In the genomic region with DNA sequence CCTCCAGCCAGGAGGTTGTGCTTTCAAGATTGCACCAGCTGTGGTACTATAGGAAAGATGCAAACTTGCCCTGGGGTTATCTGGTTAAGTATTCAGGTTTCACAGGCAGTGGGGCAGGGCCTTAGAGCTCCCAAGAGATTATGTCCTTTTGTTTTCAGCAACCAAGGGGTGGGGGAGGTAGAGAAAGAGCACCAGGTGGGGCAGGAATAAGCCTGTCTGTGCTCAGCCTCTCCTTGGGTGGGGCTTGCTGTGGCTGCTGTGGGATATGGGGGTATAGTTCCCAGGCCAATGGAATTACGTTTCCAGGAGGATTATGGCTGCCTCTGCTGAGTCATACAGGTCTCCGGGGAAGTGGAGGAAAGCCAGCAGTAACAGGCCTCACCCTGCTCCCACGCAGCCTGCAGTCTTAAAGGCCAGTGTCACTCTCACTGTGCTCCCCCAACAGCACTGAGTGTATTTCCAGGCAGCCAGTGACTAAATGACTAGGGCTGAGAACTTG, we compare ENCODE assay signal across 10 cellular contexts.
DNase-seq lines count a peak whose midpoint lies in the region; ATAC-seq, FAIRE-seq and TF ChIP-seq lines count a peak whose summit lies in the region.
"Had no signal": no experiment of that assay in that cellular context is flagged by ENCODE, and none has a peak within 500 bp of the region (broad histone marks: within the 10 kb centered on the region; RNA-seq: fewer than 3 reads in every experiment).

No MANE protein-coding gene starts in this region.

- no peak for TF ChIP-seq EP300 in stomach (IDR thresholded peaks at IDR 0.05)

- H3K9me3 ChIP-seq in astrocyte (ENCODE audit: insufficient read depth, low read depth, low read length) (no peaks in the 10 kb centered on the region), mucosa of descending colon (no peaks in the 10 kb centered on the region), stomach (peaks cover 0 to 2% (median 0%) of the 10 kb centered on the region in 4 donors)

- TF ChIP-seq POLR2A in stomach (IDR thresholded peaks at IDR 0.05), result no peak

- FAIRE-seq in astrocyte (lab: Jason Lieb, UNC), result no peak

- H4K20me1 ChIP-seq in astrocyte (ENCODE audit: insufficient read depth, low read length), result no peaks in the 10 kb centered on the region

- H3K4me1 ChIP-seq in astrocyte (ENCODE audit: insufficient read depth, low read length) (peaks cover 7% of the 10 kb centered on the region), mucosa of descending colon (ENCODE audit: low read depth) (no peaks in the 10 kb centered on the region), stomach (no peaks in the 10 kb centered on the region)

- H2AFZ ChIP-seq in astrocyte (ENCODE audit: low read depth, low read length), result peak overlapping the region; percentile 12

- no peak overlapping the region for H3K4me3 Mint-ChIP-seq in astrocyte (ENCODE audit: unreplicated experiment)

- H3K79me2 ChIP-seq in astrocyte (ENCODE audit: insufficient read depth, low read length), result no peaks in the 10 kb centered on the region

- peak; percentile 3 for DNase-seq in GM04503 (ENCODE audit: low read depth)
- peak; percentile 75 for DNase-seq in NCI-H128 (lab: John Stamatoyannopoulos, UW; ENCODE audit: unreplicated experiment)
- peak; percentile 84 for DNase-seq in astrocyte (ENCODE audit: low read depth)
- no peak for DNase-seq in mucosa of descending colon
- no peak for DNase-seq in stomach
- no peak for DNase-seq in posterior cingulate gyrus
- no peak for DNase-seq in NCI-H2081 (lab: John Stamatoyannopoulos, UW)
- DNase-seq: head of caudate nucleus had no signal

- H3K9me3 Mint-ChIP-seq in astrocyte (ENCODE audit: unreplicated experiment), result no peaks in the 10 kb centered on the region

- peak overlapping the region; percentile 67 for H3K9ac ChIP-seq in astrocyte (ENCODE audit: low read length)

- H3K4me1 Mint-ChIP-seq in astrocyte (ENCODE audit: low read depth, unreplicated experiment), result peaks cover 25% of the 10 kb centered on the region

- H3K27me3 ChIP-seq in astrocyte (ENCODE audit: insufficient read depth, low read length) (no peaks in the 10 kb centered on the region), stomach (no peaks in the 10 kb centered on the region)

- H3K27ac Mint-ChIP-seq in astrocyte (ENCODE audit: unreplicated experiment), result peak overlapping the region; percentile 97

- H3K36me3 ChIP-seq in astrocyte (ENCODE audit: insufficient read depth, low read length) (no peaks in the 10 kb centered on the region), mucosa of descending colon (ENCODE audit: low read depth) (no peaks in the 10 kb centered on the region), stomach (no peaks in the 10 kb centered on the region)
- H3K36me3 ChIP-seq: thoracic aorta had no signal

- H3K36me3 Mint-ChIP-seq in astrocyte (ENCODE audit: low read depth, unreplicated experiment), result no peaks in the 10 kb centered on the region

- no peaks in the 10 kb centered on the region for H3K27me3 Mint-ChIP-seq in astrocyte (ENCODE audit: low read depth, unreplicated experiment)

- H3K4me3 ChIP-seq in astrocyte (ENCODE audit: insufficient read depth, low read depth, low read length), result peak overlapping the region; percentile 6
- no peak overlapping the region for H3K4me3 ChIP-seq in mucosa of descending colon
- H3K4me3 ChIP-seq in stomach, result no peak overlapping the region
- H3K4me3 ChIP-seq: thoracic aorta had no signal

- intact Hi-C loops in mucosa of descending colon (cut with DNase I, micrococcal nuclease), result no loop called here
- intact Hi-C loops in stomach (cut with DNase I; ENCODE audit: low total_unique reads), result no loop called here
- intact Hi-C loops in posterior cingulate gyrus (cut with DNase I), result no loop called here

- H3K4me2 ChIP-seq in astrocyte (ENCODE audit: low read length), result peak overlapping the region; percentile 66

- peak overlapping the region; percentile 83 for H3K27ac ChIP-seq in astrocyte (ENCODE audit: low read depth, low read length)
- H3K27ac ChIP-seq in stomach, result peak overlapping the region in 1 of 5 donors; percentile 25
- H3K27ac ChIP-seq: thoracic aorta had no signal

- 17 to 37% (median 19%) methylated on average over 3 of the region's 3 CpGs for WGBS in stomach, 5 donors

- no peak for TF ChIP-seq CTCF in astrocyte (IDR thresholded peaks at IDR 0.05; ENCODE audit: insufficient read depth, low read depth, low read length)
- no peak for TF ChIP-seq CTCF in mucosa of descending colon (IDR thresholded peaks at IDR 0.05)
- TF ChIP-seq CTCF in stomach (IDR thresholded peaks at IDR 0.05), result no peak

- ATAC-seq in mucosa of descending colon (peak; percentile 18), GM19395 (IDR thresholded peaks at IDR 0.05; ENCODE audit: unreplicated experiment) (no peak)

Comparison
In these comparisons a context has a peak if more than half of its experiments do, and no peak if none do; other contexts are left out.
1. DNase-seq: peak in GM04503 (single experiment), NCI-H128 (single experiment) and astrocyte (single experiment); none in mucosa of descending colon (0 of 3), stomach (single experiment), posterior cingulate gyrus (0 of 10) and NCI-H2081 (0 of 2).